Comparison of ENCODE assay signal across 8 cellular contexts in the genomic region with DNA sequence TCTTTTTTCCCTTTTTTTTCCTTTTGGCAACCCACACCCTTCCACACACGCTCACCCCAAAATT. TPM values are rescaled to one million over a fixed set of nuclear protein-coding genes. Genes with fewer than 3 reads are reported as not detected.
DNase-seq lines count a peak whose midpoint lies in the region; ATAC-seq and TF ChIP-seq lines count a peak whose summit lies in the region.

A gene (plus strand): TSS at position 21 of the 64 bp plus-strand sequence. CDS start 197 bp downstream, outside the sequence.

- H3K27ac ChIP-seq in DND-41 (ENCODE audit: low read length) (peak within 1 kb of the TSS; percentile 64), gastroesophageal sphincter (peak within 1 kb of the TSS; percentile 90 to 93 (median 91)), parathyroid adenoma (peak within 1 kb of the TSS; percentile 69)

- H3K9ac ChIP-seq in DND-41 (ENCODE audit: low read depth, low read length) (peak within 1 kb of the TSS; percentile 67), parathyroid adenoma (no peak within 1 kb of the TSS)

- no peaks in the 10 kb centered on the region for H4K20me1 ChIP-seq in DND-41 (ENCODE audit: insufficient read depth, low read length)

- H3K9me3 ChIP-seq in DND-41 (ENCODE audit: insufficient read depth, low read length, severe bottlenecking) = no peaks in the 10 kb centered on the region
- no peaks in the 10 kb centered on the region for H3K9me3 ChIP-seq in gastroesophageal sphincter
- H3K9me3 ChIP-seq in parathyroid adenoma (ENCODE audit: control insufficient read depth, low read length) = no peaks in the 10 kb centered on the region

- DNase-seq in DND-41 (no peak), T-cell (no peak), SIG-M5 treated with dmso at 0.1 percent for 504 hours (lab: John Stamatoyannopoulos, UW; ENCODE audit: unreplicated experiment) (no peak), UCSD-AML1 (lab: John Stamatoyannopoulos, UW; ENCODE audit: unreplicated experiment) (no peak), DMS53 treated with DMSO at 0.1 percent for 48 hours (lab: John Stamatoyannopoulos, UW; ENCODE audit: unreplicated experiment) (no peak)

- peaks cover 10% of the 10 kb centered on the region for H3K36me3 Mint-ChIP-seq in T-cell

- H3K27me3 ChIP-seq in DND-41 (ENCODE audit: insufficient read depth, low read length, poor library complexity) = no peaks in the 10 kb centered on the region
- H3K27me3 ChIP-seq in gastroesophageal sphincter = no peaks in the 10 kb centered on the region
- no peaks in the 10 kb centered on the region for H3K27me3 ChIP-seq in parathyroid adenoma (ENCODE audit: control insufficient read depth, insufficient read depth, low read length)

- TF ChIP-seq CTCF in DND-41 (IDR thresholded peaks at IDR 0.05; ENCODE audit: borderline replicate concordance, extremely low read depth, low read length, poor library complexity, severe bottlenecking) (no peak), gastroesophageal sphincter (IDR thresholded peaks at IDR 0.05) (no peak), parathyroid adenoma (IDR thresholded peaks at IDR 0.05) (no peak)

- H3K4me3 ChIP-seq in DND-41 (ENCODE audit: low read depth in 1 of 2, low read length in 2 of 2) (peak within 1 kb of the TSS; percentile 76 to 89), gastroesophageal sphincter (peak within 1 kb of the TSS; percentile 87 to 96), parathyroid adenoma (ENCODE audit: low read depth, low read length) (peak within 1 kb of the TSS; percentile 64)

- peak within 1 kb of the TSS; percentile 77 for H3K4me2 ChIP-seq in DND-41 (ENCODE audit: insufficient read depth, low read length)
- peak within 1 kb of the TSS; percentile 63 for H3K4me2 ChIP-seq in parathyroid adenoma (ENCODE audit: low read length)

- peak within 1 kb of the TSS; percentile 71 to 86 for H3K27ac Mint-ChIP-seq in T-cell

- peak within 1 kb of the TSS; percentile 77 to 84 (median 81) for H3K4me3 Mint-ChIP-seq in T-cell

- TF ChIP-seq EP300 in gastroesophageal sphincter (IDR thresholded peaks at IDR 0.05) = no peak

- no peaks in the 10 kb centered on the region for H3K27me3 Mint-ChIP-seq in T-cell

- no peaks in the 10 kb centered on the region for H3K9me3 Mint-ChIP-seq in T-cell

- ATAC-seq in DND-41 (ENCODE audit: insufficient read depth, low read depth) = no peak
- ATAC-seq in T-cell (replicated peaks in 1 of 4) = no peak
- no peak for ATAC-seq in gastroesophageal sphincter
- ATAC-seq in GM19023 (IDR thresholded peaks at IDR 0.05; ENCODE audit: unreplicated experiment) = no peak

- H3K36me3 ChIP-seq in DND-41 (ENCODE audit: insufficient read depth, low read length) (peaks cover 6% of the 10 kb centered on the region; the same call in 1 of the 2 replicates), gastroesophageal sphincter (no peaks in the 10 kb centered on the region), parathyroid adenoma (ENCODE audit: control insufficient read depth, insufficient read depth, low read length) (no peaks in the 10 kb centered on the region)

- WGBS in gastroesophageal sphincter (ENCODE audit: low coverage in 1 of 2), 2 donors = 67% methylated on average over 1 of the region's 1 CpG; no CpG with 5 or more reads in 1 of the 2 donors

- peak within 1 kb of the TSS; percentile 89 for H2AFZ ChIP-seq in DND-41 (ENCODE audit: low read depth, low read length)
- H2AFZ ChIP-seq in parathyroid adenoma = peak within 1 kb of the TSS; percentile 83

- H3K79me2 ChIP-seq in DND-41 (ENCODE audit: insufficient read depth, low read length) = peaks cover 50% of the 10 kb centered on the region
- H3K79me2 ChIP-seq in parathyroid adenoma = peaks cover 11% of the 10 kb centered on the region

- H3K4me1 ChIP-seq in DND-41 (ENCODE audit: insufficient read depth, low read length) = peaks cover 50% of the 10 kb centered on the region
- H3K4me1 ChIP-seq in gastroesophageal sphincter = peaks cover 2 to 52% (median 19%) of the 10 kb centered on the region in 3 donors
- peaks cover 20% of the 10 kb centered on the region for H3K4me1 ChIP-seq in parathyroid adenoma

- no peak for TF ChIP-seq POLR2A in gastroesophageal sphincter (IDR thresholded peaks at IDR 0.05)

- H3K4me1 Mint-ChIP-seq in T-cell = peaks cover 67 to 72% (median 70%) of the 10 kb centered on the region in 3 donors

- CTCF ChIA-PET in T-cell (lab: Charles Lee) = interaction anchor here in 1 of 2 donors (1.0 kb wide), 1 partner anchor 32 kb away, joined by 4 read pairs; no protein-coding TSS in a partner anchor

- POLR2A ChIA-PET in T-cell (lab: Charles Lee) = interaction anchor here in 1 of 2 donors (0.6 kb wide), 1 partner anchor 18 kb away, joined by 5 read pairs; no protein-coding TSS in a partner anchor

RNA-seq across cellular contexts. Expression of the gene that starts here (rescaled TPM):
- total RNA-seq in T-cell = 10 to 100 TPM; 12.7 to 16.6 (median 13.4) TPM
- total RNA-seq in gastroesophageal sphincter = 10 to 100 TPM; 12.8 to 16.1 (median 13.8) TPM
